Comparison of ENCODE assay signal across 26 cellular contexts in the genomic region with DNA sequence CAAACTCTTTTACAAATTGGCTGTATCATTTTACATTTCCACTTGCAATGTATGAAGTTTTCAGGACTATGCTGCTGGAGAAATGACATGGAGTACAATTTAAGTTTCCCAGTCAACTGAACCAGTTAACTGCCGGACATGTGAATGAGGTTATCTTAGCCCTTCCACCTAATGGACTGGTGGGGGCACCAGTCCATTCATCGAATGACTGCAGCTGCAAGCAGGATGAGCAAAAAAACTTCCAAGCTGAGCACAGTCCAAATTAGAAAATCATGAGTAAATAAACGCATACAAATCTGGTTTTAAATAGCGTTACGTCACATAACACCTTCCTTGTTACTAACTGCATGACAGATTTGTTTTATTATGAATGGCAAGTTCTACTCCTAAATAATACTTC.
A peak's percentile ranks its signal among the peaks of the same experiment; 100 is the strongest.
DNase-seq lines count a peak whose midpoint lies in the region; ATAC-seq, FAIRE-seq and TF ChIP-seq lines count a peak whose summit lies in the region.
"Had no signal": no experiment of that assay in that cellular context is flagged by ENCODE, and none has a peak within 500 bp of the region (broad histone marks: within the 10 kb centered on the region; RNA-seq: fewer than 3 reads in every experiment).

No MANE protein-coding gene starts in this region.

- H3K9ac ChIP-seq in HCT116 (ENCODE audit: low read length): no peak overlapping the region

- no peaks in the 10 kb centered on the region; the same call in 1 of the 2 replicates for H4K20me1 ChIP-seq in HCT116 (ENCODE audit: insufficient read depth)

- no TSS peak for BruUV-seq in HCT116 (replicated peaks; lab: Mats Ljungman, UMichigan)

- H3K4me3 ChIP-seq in BE2C (ENCODE audit: low read depth, low read length) (no peak overlapping the region), HCT116 (replicated peaks in 1 of 2; ENCODE audit: low read depth in 1 of 2, low read length in 2 of 2) (no peak overlapping the region), brain microvascular endothelial cell (ENCODE audit: low read depth, low read length) (no peak overlapping the region)
- H3K4me3 ChIP-seq: ascending aorta, GM12878, lower lobe of right lung, PC-9 had no signal

- no peak for DNase-seq in BE2C
- DNase-seq in HCT116 (ENCODE audit: low read depth, low spot score): no peak
- no peak for DNase-seq in brain microvascular endothelial cell
- peak; percentile 32 for DNase-seq in iPS-NIHi7 (ENCODE audit: extremely low spot score)
- DNase-seq in frontal cortex (ENCODE audit: low spot score in 2 of 2): no peak
- DNase-seq in GM13977 (ENCODE audit: low spot score): no peak
- DNase-seq: activated CD4-positive, alpha-beta T cell treated with anti-CD3 and anti-CD28 coated beads for 4 hours; activated effector memory CD4-positive, alpha-beta T cell treated with anti-CD3 and anti-CD28 coated beads, Interleukin-2, amount 50 U/mL, for 16 hours; activated naive CD8-positive, alpha-beta T cell treated with anti-CD3 and anti-CD28 coated beads, Interleukin-2, amount 10 ng/mL, durations not matched to agents 7 days and 5 days; activated T-cell treated with anti-CD3 and anti-CD28 coated beads, Interleukin-2, amount 50 U/mL, for 1 hour; C1 segment of cervical spinal cord; Calu3; KBM-7; lower lobe of right lung; MM.1S; NCI-H1417; NCI-H2029 treated with DMSO at 0.1 percent for 48 hours; NCI-H226; PC-9; right cardiac atrium; stimulated activated CD4-positive, alpha-beta T cell treated with anti-CD3 and anti-CD28 coated beads, Interleukin-4, amount 100 ng/mL, for 1 hour had no signal

- TF ChIP-seq CTCF in BE2C (IDR thresholded peaks at IDR 0.05; ENCODE audit: low read depth, low read length) (peak; percentile 45), HCT116 (IDR thresholded peaks at IDR 0.05 in 2 of 3, conservative IDR thresholded peaks at IDR 0.05 in 1 of 3; ENCODE audit: borderline replicate concordance in 1 of 3, insufficient read depth in 1 of 3, low read depth in 2 of 3, low read length in 2 of 3) (0 out of 6 replicates have a peak, but pooled peaks of 1 of the 3 experiments have one; percentile 10), brain microvascular endothelial cell (IDR thresholded peaks at IDR 0.05; ENCODE audit: low read depth, low read length, missing control alignments) (peak; percentile 25), GM13977 (IDR thresholded peaks at IDR 0.05; ENCODE audit: extremely low read depth, insufficient read depth, missing control alignments) (no peak)

- H3K27me3 ChIP-seq in BE2C: no peaks in the 10 kb centered on the region
- no peaks in the 10 kb centered on the region for H3K27me3 ChIP-seq in HCT116 (ENCODE audit: insufficient read depth, low read length)
- no peaks in the 10 kb centered on the region for H3K27me3 ChIP-seq in brain microvascular endothelial cell (replicated peaks)
- H3K27me3 ChIP-seq: ascending aorta had no signal

- H3K4me1 ChIP-seq in BE2C (no peaks in the 10 kb centered on the region), HCT116 (ENCODE audit: control insufficient read depth in 1 of 2, insufficient read depth in 2 of 2, low read length in 2 of 2) (no peaks in the 10 kb centered on the region)
- H3K4me1 ChIP-seq: ascending aorta, lower lobe of right lung had no signal

- H3K9me2 ChIP-seq in HCT116 (ENCODE audit: insufficient read depth): no peaks in the 10 kb centered on the region

- TF ChIP-seq POLR2A in HCT116 (IDR thresholded peaks at IDR 0.05; ENCODE audit: borderline replicate concordance, extremely low read depth, insufficient read depth, insufficient read length): no peak

- intact Hi-C loops in HCT116 (cut with micrococcal nuclease): no loop called here

- CTCF ChIA-PET in HCT116 (lab: Charles Lee): no interaction called here

- RAD21 ChIA-PET in HCT116 (lab: Charles Lee; ENCODE audit: low non-redundant PET in 1 of 2, low total read pairs in 2 of 2, uncharacterized antibody in 2 of 2, unreplicated experiment in 2 of 2): no interaction called here

- FAIRE-seq in frontal cortex (lab: Jason Lieb, UNC): no peak
- FAIRE-seq: GM12878 had no signal

- ATAC-seq in HCT116: no peak
- ATAC-seq in GM18519 (IDR thresholded peaks at IDR 0.05; ENCODE audit: low FRiP score, unreplicated experiment): no peak
- ATAC-seq in GM21447 (IDR thresholded peaks at IDR 0.05; ENCODE audit: unreplicated experiment): no peak
- ATAC-seq: GM12878, lower lobe of right lung, right cardiac atrium, Right ventricle myocardium inferior had no signal

- H3K36me3 ChIP-seq in BE2C (no peaks in the 10 kb centered on the region), HCT116 (ENCODE audit: control insufficient read depth in 1 of 2, insufficient read depth in 2 of 2, low read length in 2 of 2) (no peaks in the 10 kb centered on the region), brain microvascular endothelial cell (replicated peaks) (no peaks in the 10 kb centered on the region)
- H3K36me3 ChIP-seq: ascending aorta, lower lobe of right lung had no signal

- no peaks in the 10 kb centered on the region for H3K79me2 ChIP-seq in HCT116 (ENCODE audit: insufficient read depth, low read length)

- TF ChIP-seq RAD21 in HCT116 (IDR thresholded peaks at IDR 0.05; ENCODE audit: low read depth): 0 out of 2 replicates have a peak, but pooled peaks have one; percentile 18

- no peak overlapping the region for H3K4me2 ChIP-seq in HCT116 (ENCODE audit: low read length)
- H3K4me2 ChIP-seq: PC-9 had no signal

- in situ Hi-C loops in brain microvascular endothelial cell (cut with HindIII; ENCODE audit: low pct_ligation_motif_present, low sequenced_read_pairs) (no loop called here), GM13977 (cut with MboI; ENCODE audit: low pct_unique_long_range_greater_than_20kb, low sequenced_read_pairs, unreplicated experiment) (no loop called here)

- H3K9me3 ChIP-seq in BE2C: no peaks in the 10 kb centered on the region
- H3K9me3 ChIP-seq in HCT116 (ENCODE audit: control insufficient read depth in 1 of 2, insufficient read depth in 1 of 2, low read depth in 1 of 2, low read length in 2 of 2): no peaks in the 10 kb centered on the region
- H3K9me3 ChIP-seq: ascending aorta, lower lobe of right lung had no signal

- POLR2A ChIA-PET in HCT116 (lab: Charles Lee): no interaction called here

- H3K27ac ChIP-seq in HCT116 (ENCODE audit: low read depth, low read length) (no peak overlapping the region), brain microvascular endothelial cell (no peak overlapping the region)
- H3K27ac ChIP-seq: ascending aorta, lower lobe of right lung, PC-9 had no signal

- H2AFZ ChIP-seq in HCT116 (ENCODE audit: low read depth, low read length, poor library complexity, severe bottlenecking): no peak overlapping the region
- H2AFZ ChIP-seq: PC-9 had no signal

TF ChIP-seq in HCT116, 20 proteins besides CTCF, POLR2A, EP300 and RAD21 (continues in another document):
- TF ChIP-seq ZFX (IDR thresholded peaks at IDR 0.05): no peak
- TF ChIP-seq EGR1 (IDR thresholded peaks at IDR 0.05; ENCODE audit: low read depth): no peak
- TF ChIP-seq, protein P1, sequence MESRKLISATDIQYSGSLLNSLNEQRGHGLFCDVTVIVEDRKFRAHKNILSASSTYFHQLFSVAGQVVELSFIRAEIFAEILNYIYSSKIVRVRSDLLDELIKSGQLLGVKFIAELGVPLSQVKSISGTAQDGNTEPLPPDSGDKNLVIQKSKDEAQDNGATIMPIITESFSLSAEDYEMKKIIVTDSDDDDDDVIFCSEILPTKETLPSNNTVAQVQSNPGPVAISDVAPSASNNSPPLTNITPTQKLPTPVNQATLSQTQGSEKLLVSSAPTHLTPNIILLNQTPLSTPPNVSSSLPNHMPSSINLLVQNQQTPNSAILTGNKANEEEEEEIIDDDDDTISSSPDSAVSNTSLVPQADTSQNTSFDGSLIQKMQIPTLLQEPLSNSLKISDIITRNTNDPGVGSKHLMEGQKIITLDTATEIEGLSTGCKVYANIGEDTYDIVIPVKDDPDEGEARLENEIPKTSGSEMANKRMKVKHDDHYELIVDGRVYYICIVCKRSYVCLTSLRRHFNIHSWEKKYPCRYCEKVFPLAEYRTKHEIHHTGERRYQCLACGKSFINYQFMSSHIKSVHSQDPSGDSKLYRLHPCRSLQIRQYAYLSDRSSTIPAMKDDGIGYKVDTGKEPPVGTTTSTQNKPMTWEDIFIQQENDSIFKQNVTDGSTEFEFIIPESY (IDR thresholded peaks at IDR 0.05; ENCODE audit: extremely low read depth, insufficient replicate concordance, low read length): no peak
- TF ChIP-seq ELF1 (IDR thresholded peaks at IDR 0.05; ENCODE audit: borderline replicate concordance, low read depth): no peak
- TF ChIP-seq, protein P2, sequence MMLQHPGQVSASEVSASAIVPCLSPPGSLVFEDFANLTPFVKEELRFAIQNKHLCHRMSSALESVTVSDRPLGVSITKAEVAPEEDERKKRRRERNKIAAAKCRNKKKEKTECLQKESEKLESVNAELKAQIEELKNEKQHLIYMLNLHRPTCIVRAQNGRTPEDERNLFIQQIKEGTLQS (IDR thresholded peaks at IDR 0.05): no peak
- no peak for TF ChIP-seq EZH2 (IDR thresholded peaks at IDR 0.05)
- no peak for TF ChIP-seq EZH2phosphoT487 (IDR thresholded peaks at IDR 0.05; ENCODE audit: borderline replicate concordance)
- TF ChIP-seq YY1 (IDR thresholded peaks at IDR 0.05; ENCODE audit: extremely low read depth, insufficient replicate concordance, low read depth, low read length): no peak
- TF ChIP-seq, protein P3, sequence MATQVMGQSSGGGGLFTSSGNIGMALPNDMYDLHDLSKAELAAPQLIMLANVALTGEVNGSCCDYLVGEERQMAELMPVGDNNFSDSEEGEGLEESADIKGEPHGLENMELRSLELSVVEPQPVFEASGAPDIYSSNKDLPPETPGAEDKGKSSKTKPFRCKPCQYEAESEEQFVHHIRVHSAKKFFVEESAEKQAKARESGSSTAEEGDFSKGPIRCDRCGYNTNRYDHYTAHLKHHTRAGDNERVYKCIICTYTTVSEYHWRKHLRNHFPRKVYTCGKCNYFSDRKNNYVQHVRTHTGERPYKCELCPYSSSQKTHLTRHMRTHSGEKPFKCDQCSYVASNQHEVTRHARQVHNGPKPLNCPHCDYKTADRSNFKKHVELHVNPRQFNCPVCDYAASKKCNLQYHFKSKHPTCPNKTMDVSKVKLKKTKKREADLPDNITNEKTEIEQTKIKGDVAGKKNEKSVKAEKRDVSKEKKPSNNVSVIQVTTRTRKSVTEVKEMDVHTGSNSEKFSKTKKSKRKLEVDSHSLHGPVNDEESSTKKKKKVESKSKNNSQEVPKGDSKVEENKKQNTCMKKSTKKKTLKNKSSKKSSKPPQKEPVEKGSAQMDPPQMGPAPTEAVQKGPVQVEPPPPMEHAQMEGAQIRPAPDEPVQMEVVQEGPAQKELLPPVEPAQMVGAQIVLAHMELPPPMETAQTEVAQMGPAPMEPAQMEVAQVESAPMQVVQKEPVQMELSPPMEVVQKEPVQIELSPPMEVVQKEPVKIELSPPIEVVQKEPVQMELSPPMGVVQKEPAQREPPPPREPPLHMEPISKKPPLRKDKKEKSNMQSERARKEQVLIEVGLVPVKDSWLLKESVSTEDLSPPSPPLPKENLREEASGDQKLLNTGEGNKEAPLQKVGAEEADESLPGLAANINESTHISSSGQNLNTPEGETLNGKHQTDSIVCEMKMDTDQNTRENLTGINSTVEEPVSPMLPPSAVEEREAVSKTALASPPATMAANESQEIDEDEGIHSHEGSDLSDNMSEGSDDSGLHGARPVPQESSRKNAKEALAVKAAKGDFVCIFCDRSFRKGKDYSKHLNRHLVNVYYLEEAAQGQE (IDR thresholded peaks at IDR 0.05; ENCODE audit: low read depth): no peak
